In genomic region chr20:50763550-50764458, GRCh38 we compare ENCODE assay signal across 8 cellular contexts. TPM values are rescaled to one million over a fixed set of nuclear protein-coding genes. Genes with fewer than 3 reads are reported as not detected.
DNase-seq lines count a peak whose midpoint lies in the region; ATAC-seq and TF ChIP-seq lines count a peak whose summit lies in the region.
"Not testable (repeated sequence)": the region's sequence is repeated elsewhere in the genome, so short reads cannot be mapped to it uniquely, and the experiment has no call there.
"Had no signal": no experiment of that assay in that cellular context is flagged by ENCODE, and none has a peak within 500 bp of the region (broad histone marks: within the 10 kb centered on the region; RNA-seq: fewer than 3 reads in every experiment).

No MANE protein-coding gene starts in this region.

- not testable (repeated sequence) for H2BK5ac ChIP-seq in H9 (ENCODE audit: insufficient read length, low read length)

- H2BK15ac ChIP-seq in H9 (ENCODE audit: low read depth, low read length): not testable (repeated sequence)

- not testable (repeated sequence) for H2AK5ac ChIP-seq in H9 (ENCODE audit: insufficient read length, low read length)

- H3K14ac ChIP-seq in H9 (ENCODE audit: insufficient read depth, low read length): not testable (repeated sequence)

- CTCF ChIA-PET in WTC11 (lab: Charles Lee): interaction anchor here (0.6 to 2.5 kb wide), 5 partner anchors 13 to 49 kb away, joined by 3 to 14 read pairs (median 4); no protein-coding TSS in a partner anchor

- H2BK12ac ChIP-seq in H9 (ENCODE audit: insufficient read length, low read depth, low read length): not testable (repeated sequence)

- H4K5ac ChIP-seq in H9 (ENCODE audit: insufficient read length, low read depth, low read length): not testable (repeated sequence)

- H2AFZ ChIP-seq in H9 (ENCODE audit: low read length): not testable (repeated sequence)

- H3K9me3 ChIP-seq in H9 (ENCODE audit: control insufficient read depth, low read depth, low read length); gastrocnemius medialis: not testable (repeated sequence)

- not testable (repeated sequence) for H3K27me3 Mint-ChIP-seq in H9 (ENCODE audit: low read depth); WTC11 (ENCODE audit: low read depth)

- H3K36me3 Mint-ChIP-seq in H9 (ENCODE audit: insufficient read depth in 1 of 3, low read depth in 3 of 3); WTC11: not testable (repeated sequence)

- H3K27me3 ChIP-seq in H9 (ENCODE audit: insufficient read depth, low read length); gastrocnemius medialis: not testable (repeated sequence)

- not testable (repeated sequence) for H2BK20ac ChIP-seq in H9 (ENCODE audit: low read depth, low read length, poor library complexity, severe bottlenecking)

- H3T11ph ChIP-seq in H9 (ENCODE audit: low read length): not testable (repeated sequence)

- no CpG with 5 or more reads among the region's 20 CpGs for WGBS in H9 (ENCODE audit: extremely low coverage, insufficient read length, low lambda C conversion rate)

- not testable (repeated sequence) for H3K27ac ChIP-seq in H9 (ENCODE audit: insufficient read length, low read depth, low read length)
- peak overlapping the region; percentile 81 to 90 (median 86) for H3K27ac ChIP-seq in gastrocnemius medialis

- H3K79me2 ChIP-seq in H9 (ENCODE audit: insufficient read depth, low read length): not testable (repeated sequence)

- not testable (repeated sequence) for H2BK120ac ChIP-seq in H9 (ENCODE audit: low read depth, low read length, poor library complexity, severe bottlenecking)

- not testable (repeated sequence) for H3K36me3 ChIP-seq in gastrocnemius medialis

- TF ChIP-seq POLR2A in gastrocnemius medialis (IDR thresholded peaks at IDR 0.05): not testable (repeated sequence)

- H3K56ac ChIP-seq in H9 (ENCODE audit: insufficient read length, low read depth, low read length): not testable (repeated sequence)

- intact Hi-C loops in gastrocnemius medialis (cut with DNase I; ENCODE audit: low total_unique reads): not testable (repeated sequence)

- H4K20me1 ChIP-seq in H9 (ENCODE audit: control insufficient read depth, insufficient read depth, insufficient read length): not testable (repeated sequence)

- POLR2A ChIA-PET in WTC11 (lab: Charles Lee): not testable (repeated sequence)

- not testable (repeated sequence) for ATAC-seq in WTC11
- ATAC-seq in gastrocnemius medialis: peak in 1 of 2 donors; percentile 13

- H3K4ac ChIP-seq in H9 (ENCODE audit: low read depth, low read length): not testable (repeated sequence)

- not testable (repeated sequence) for TF ChIP-seq CTCF in H9 (conservative IDR thresholded peaks at IDR 0.05); WTC11 (IDR thresholded peaks at IDR 0.05); gastrocnemius medialis (IDR thresholded peaks at IDR 0.05 in 4 of 5, conservative IDR thresholded peaks at IDR 0.05 in 1 of 5)

- H3K27ac Mint-ChIP-seq in H9 (peak overlapping the region in 2 of 3 experiments; percentile 70 to 84; a peak in 4 of 7 replicates), WTC11 (peak overlapping the region; percentile 71; the same call in 1 of the 2 replicates)

- H3K4me3 Mint-ChIP-seq in H9, WTC11: not testable (repeated sequence)

- not testable (repeated sequence) for H3K18ac ChIP-seq in H9 (ENCODE audit: insufficient read length, low read depth, low read length)

- not testable (repeated sequence) for H3K23me2 ChIP-seq in H9 (ENCODE audit: insufficient read length, low read depth, low read length, poor library complexity, severe bottlenecking)

- DNase-seq in H9 (peak; percentile 3), NCI-H2196 (lab: John Stamatoyannopoulos, UW; ENCODE audit: unreplicated experiment) (peak; percentile 60), ecto neural progenitor cell (ENCODE audit: low spot score) (peak; percentile 34), islet precursor cell (peak; percentile 58), mesenteric fat pad (ENCODE audit: low spot score) (peak; percentile 59), gastrocnemius medialis (peak in 1 of 2 donors; percentile 49)
- not testable (repeated sequence) for DNase-seq in WTC11 (ENCODE audit: low spot score)

- not testable (repeated sequence) for H3K4me1 ChIP-seq in H9 (ENCODE audit: insufficient read depth, low read length)
- peaks cover 22 to 36% of the 10 kb centered on the region in 2 donors for H3K4me1 ChIP-seq in gastrocnemius medialis

- not testable (repeated sequence) for H3K9ac ChIP-seq in H9 (ENCODE audit: extremely low read depth, insufficient read length, low read length)

- not testable (repeated sequence) for H3K79me1 ChIP-seq in H9 (ENCODE audit: insufficient read depth, low read depth, low read length, poor library complexity, severe bottlenecking)

- H3K23ac ChIP-seq in H9 (ENCODE audit: insufficient read length, low read depth, low read length): not testable (repeated sequence)

- H3K4me3 ChIP-seq in gastrocnemius medialis: not testable (repeated sequence)

- H4K8ac ChIP-seq in H9 (replicated peaks; ENCODE audit: insufficient read length, low read depth, low read length): not testable (repeated sequence)

- not testable (repeated sequence) for H3K4me2 ChIP-seq in H9 (ENCODE audit: insufficient read depth, insufficient read length, low read length)

- in situ Hi-C loops in gastrocnemius medialis (cut with MboI; ENCODE audit: low sequenced_read_pairs in 4 of 4): loop anchor here in 1 of 4 donors (25.0 kb wide), 1 partner anchor 577 kb away; the partner anchor contains the start of gene CEBPB

- H3K4me1 Mint-ChIP-seq in H9: peaks cover 25 to 39% of the 10 kb centered on the region in 2 experiments
- peaks cover 32% of the 10 kb centered on the region for H3K4me1 Mint-ChIP-seq in WTC11

- H4K91ac ChIP-seq in H9 (ENCODE audit: insufficient read length, low read depth, low read length): not testable (repeated sequence)

- H3K9me3 Mint-ChIP-seq in H9, WTC11: not testable (repeated sequence)

RNA-seq across cellular contexts. Expression of gene BCAS4, which starts 31.1 kb away (rescaled TPM):
- 16.9 and 21.4 TPM in 2 replicates for total RNA-seq in H9 (2021)
- 25.8 to 31.0 TPM (median 29.8 TPM) in 3 replicates for total RNA-seq in WTC11 (2021)
- 1.1 TPM for total RNA-seq in mesenteric fat pad
- 1 to 10 TPM in 1 of 4 donors, under 1 TPM in 2, not detected in 1; 0.16 to 2.2 (median 0.51) TPM for total RNA-seq in gastrocnemius medialis

RNA-seq across cellular contexts. Expression of gene PARD6B, which starts 32.4 kb away (rescaled TPM):
- 27.4 and 31.7 TPM in 2 replicates for total RNA-seq in H9 (2021)
- total RNA-seq in WTC11 (2021): 29.6 to 38.0 TPM (median 37.5 TPM) in 3 replicates
- total RNA-seq in mesenteric fat pad: 2.0 TPM
- total RNA-seq in gastrocnemius medialis: 10 to 100 TPM in 1 of 4 donors, 1 to 10 TPM in 2, under 1 TPM in 1; 0.72 to 15.3 (median 2.3) TPM
- total RNA-seq: endothelial cell of umbilical vein had no signal
